Comparison of ENCODE assay signal across 1 cellular context in the genomic region with DNA sequence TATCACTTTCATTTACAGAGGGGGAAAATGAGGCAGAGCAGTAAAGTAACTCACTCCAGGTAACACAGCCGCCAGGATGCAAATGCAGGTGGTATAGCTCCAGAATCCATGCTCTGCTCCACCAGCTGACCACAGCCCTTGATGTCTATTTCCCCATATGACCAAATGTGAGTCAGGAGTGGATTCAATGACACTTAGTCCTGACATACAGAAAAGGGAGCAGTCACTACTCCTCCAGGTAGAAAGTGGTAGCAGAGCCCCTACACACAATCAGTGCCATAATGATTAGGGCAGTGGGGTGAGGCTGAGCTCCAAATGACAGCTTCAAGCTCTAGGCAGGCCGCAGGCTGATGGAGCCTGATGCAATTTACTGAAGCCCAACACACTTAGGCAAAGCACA.
TF ChIP-seq lines count a peak whose summit lies in the region.

No MANE protein-coding gene starts in this region.

TF ChIP-seq in WTC11, 78 proteins besides CTCF, POLR2A, EP300 and RAD21:
- TF ChIP-seq, protein P1, sequence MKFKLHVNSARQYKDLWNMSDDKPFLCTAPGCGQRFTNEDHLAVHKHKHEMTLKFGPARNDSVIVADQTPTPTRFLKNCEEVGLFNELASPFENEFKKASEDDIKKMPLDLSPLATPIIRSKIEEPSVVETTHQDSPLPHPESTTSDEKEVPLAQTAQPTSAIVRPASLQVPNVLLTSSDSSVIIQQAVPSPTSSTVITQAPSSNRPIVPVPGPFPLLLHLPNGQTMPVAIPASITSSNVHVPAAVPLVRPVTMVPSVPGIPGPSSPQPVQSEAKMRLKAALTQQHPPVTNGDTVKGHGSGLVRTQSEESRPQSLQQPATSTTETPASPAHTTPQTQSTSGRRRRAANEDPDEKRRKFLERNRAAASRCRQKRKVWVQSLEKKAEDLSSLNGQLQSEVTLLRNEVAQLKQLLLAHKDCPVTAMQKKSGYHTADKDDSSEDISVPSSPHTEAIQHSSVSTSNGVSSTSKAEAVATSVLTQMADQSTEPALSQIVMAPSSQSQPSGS (CRISPR knock-in tag; IDR thresholded peaks at IDR 0.05; ENCODE audit: borderline replicate concordance, low read depth): no peak
- TF ChIP-seq, protein P2, sequence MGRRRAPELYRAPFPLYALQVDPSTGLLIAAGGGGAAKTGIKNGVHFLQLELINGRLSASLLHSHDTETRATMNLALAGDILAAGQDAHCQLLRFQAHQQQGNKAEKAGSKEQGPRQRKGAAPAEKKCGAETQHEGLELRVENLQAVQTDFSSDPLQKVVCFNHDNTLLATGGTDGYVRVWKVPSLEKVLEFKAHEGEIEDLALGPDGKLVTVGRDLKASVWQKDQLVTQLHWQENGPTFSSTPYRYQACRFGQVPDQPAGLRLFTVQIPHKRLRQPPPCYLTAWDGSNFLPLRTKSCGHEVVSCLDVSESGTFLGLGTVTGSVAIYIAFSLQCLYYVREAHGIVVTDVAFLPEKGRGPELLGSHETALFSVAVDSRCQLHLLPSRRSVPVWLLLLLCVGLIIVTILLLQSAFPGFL (CRISPR knock-in tag; IDR thresholded peaks at IDR 0.05; ENCODE audit: borderline replicate concordance): no peak
- TF ChIP-seq MLX (CRISPR knock-in tag; IDR thresholded peaks at IDR 0.05) (no peak), ZMAT4 (CRISPR knock-in tag; IDR thresholded peaks at IDR 0.05) (no peak), ZNF138 (CRISPR knock-in tag; conservative IDR thresholded peaks at IDR 0.05) (no peak), SP1 (CRISPR knock-in tag; conservative IDR thresholded peaks at IDR 0.05) (no peak), CBFB (CRISPR knock-in tag; IDR thresholded peaks at IDR 0.05; ENCODE audit: low read depth) (no peak)
- TF ChIP-seq, protein P3, sequence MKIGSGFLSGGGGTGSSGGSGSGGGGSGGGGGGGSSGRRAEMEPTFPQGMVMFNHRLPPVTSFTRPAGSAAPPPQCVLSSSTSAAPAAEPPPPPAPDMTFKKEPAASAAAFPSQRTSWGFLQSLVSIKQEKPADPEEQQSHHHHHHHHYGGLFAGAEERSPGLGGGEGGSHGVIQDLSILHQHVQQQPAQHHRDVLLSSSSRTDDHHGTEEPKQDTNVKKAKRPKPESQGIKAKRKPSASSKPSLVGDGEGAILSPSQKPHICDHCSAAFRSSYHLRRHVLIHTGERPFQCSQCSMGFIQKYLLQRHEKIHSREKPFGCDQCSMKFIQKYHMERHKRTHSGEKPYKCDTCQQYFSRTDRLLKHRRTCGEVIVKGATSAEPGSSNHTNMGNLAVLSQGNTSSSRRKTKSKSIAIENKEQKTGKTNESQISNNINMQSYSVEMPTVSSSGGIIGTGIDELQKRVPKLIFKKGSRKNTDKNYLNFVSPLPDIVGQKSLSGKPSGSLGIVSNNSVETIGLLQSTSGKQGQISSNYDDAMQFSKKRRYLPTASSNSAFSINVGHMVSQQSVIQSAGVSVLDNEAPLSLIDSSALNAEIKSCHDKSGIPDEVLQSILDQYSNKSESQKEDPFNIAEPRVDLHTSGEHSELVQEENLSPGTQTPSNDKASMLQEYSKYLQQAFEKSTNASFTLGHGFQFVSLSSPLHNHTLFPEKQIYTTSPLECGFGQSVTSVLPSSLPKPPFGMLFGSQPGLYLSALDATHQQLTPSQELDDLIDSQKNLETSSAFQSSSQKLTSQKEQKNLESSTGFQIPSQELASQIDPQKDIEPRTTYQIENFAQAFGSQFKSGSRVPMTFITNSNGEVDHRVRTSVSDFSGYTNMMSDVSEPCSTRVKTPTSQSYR (CRISPR knock-in tag; IDR thresholded peaks at IDR 0.05): no peak
